16 cellular contexts compared by ENCODE assay signal in genomic region chr7:148620749-148621372, GRCh38. TPM values are rescaled to one million over a fixed set of nuclear protein-coding genes. Genes with fewer than 3 reads are reported as not detected.
A peak's percentile ranks its signal among the peaks of the same experiment; 100 is the strongest.
DNase-seq lines count a peak whose midpoint lies in the region; FAIRE-seq and TF ChIP-seq lines count a peak whose summit lies in the region.
"Had no signal": no experiment of that assay in that cellular context is flagged by ENCODE, and none has a peak within 500 bp of the region (broad histone marks: within the 10 kb centered on the region; RNA-seq: fewer than 3 reads in every experiment).

No MANE protein-coding gene starts in this region.

- H3K4me1 ChIP-seq in liver (ENCODE audit: control insufficient read depth in 4 of 4, insufficient read depth in 4 of 4, low read length in 3 of 4) = peaks cover 4 to 25% (median 16%) of the 10 kb centered on the region in 4 donors
- H3K4me1 ChIP-seq: HAP-1 had no signal

- no peak overlapping the region for H3K9ac ChIP-seq in liver (ENCODE audit: low read depth in 1 of 2, low read length in 2 of 2)

- H3K36me3 ChIP-seq in liver (ENCODE audit: control insufficient read depth in 4 of 4, insufficient read depth in 3 of 4, low read depth in 1 of 4, low read length in 3 of 4) = no peaks in the 10 kb centered on the region
- H3K36me3 ChIP-seq: HAP-1 had no signal

- no peaks in the 10 kb centered on the region for H3K27me3 ChIP-seq in liver (ENCODE audit: control insufficient read depth in 4 of 4, insufficient read depth in 4 of 4, low read length in 3 of 4)

- no peak for TF ChIP-seq CTCF in liver (IDR thresholded peaks at IDR 0.05; ENCODE audit: low read depth, low read length, missing input control)
- TF ChIP-seq CTCF in GM13977 (IDR thresholded peaks at IDR 0.05; ENCODE audit: extremely low read depth, insufficient read depth, missing control alignments) = no peak

- in situ Hi-C loops in GM13977 (cut with MboI; ENCODE audit: low pct_unique_long_range_greater_than_20kb, low sequenced_read_pairs, unreplicated experiment) = no loop called here

- peak; percentile 38 to 58 for TF ChIP-seq RAD21 in liver (IDR thresholded peaks at IDR 0.05)

- no peak for FAIRE-seq in HTR-8/SVneo (lab: Jason Lieb, UNC)

- H3K27ac ChIP-seq in liver (ENCODE audit: low read depth in 1 of 2, low read length in 2 of 2) = peak overlapping the region; percentile 71 to 72
- H3K27ac ChIP-seq: HL-60 had no signal

- WGBS in liver = 29% methylated on average over 6 of the region's 6 CpGs

- peak; percentile 27 for DNase-seq in DMS53 (lab: John Stamatoyannopoulos, UW)
- DNase-seq in DMS53 treated with DMSO at 0.1 percent for 48 hours (lab: John Stamatoyannopoulos, UW; ENCODE audit: unreplicated experiment) = no peak
- DNase-seq in HuH-7 (ENCODE audit: low spot score) = peak; percentile 42
- peak; percentile 33 for DNase-seq in astrocyte of the hippocampus (ENCODE audit: low read depth, low spot score)
- no peak for DNase-seq in GM13977 (ENCODE audit: low spot score)
- no peak for DNase-seq in HTR-8/SVneo (ENCODE audit: insufficient read length, low spot score)
- DNase-seq in NCI-H524 treated with DMSO at 0.1 percent for 48 hours (lab: John Stamatoyannopoulos, UW) = no peak
- DNase-seq: 8988T; activated CD4-positive, CD25-positive, alpha-beta regulatory T cell treated with anti-CD3 and anti-CD28 coated beads, Interleukin-2, amount 50 U/mL, for 72 hours; activated T-cell treated with anti-CD3 and anti-CD28 coated beads, Interleukin-2, amount 50 U/mL, for 1 hour; CD8-positive, alpha-beta T cell had no signal

- H3K9me3 ChIP-seq in liver (ENCODE audit: control insufficient read depth in 4 of 4, low read length in 3 of 4) = no peaks in the 10 kb centered on the region
- H3K9me3 ChIP-seq: HAP-1 had no signal

- H3K4me3 ChIP-seq in liver (ENCODE audit: low read depth in 1 of 3, low read length in 3 of 3) = no peak overlapping the region
- H3K4me3 ChIP-seq: HAP-1 had no signal

TF ChIP-seq in liver, 16 proteins besides CTCF, POLR2A, EP300 and RAD21:
- TF ChIP-seq ATF3 (IDR thresholded peaks at IDR 0.05) (peak; percentile 79), HNF4G (IDR thresholded peaks at IDR 0.05) (peak; percentile 43), MAX (IDR thresholded peaks at IDR 0.05) (peak; percentile 96), RXRA (IDR thresholded peaks at IDR 0.05) (peak; percentile 97 to 98), EGR1 (IDR thresholded peaks at IDR 0.05; ENCODE audit: low read depth in 2 of 2) (peak; percentile 73 to 84), HNF4A (conservative IDR thresholded peaks at IDR 0.05) (peak; percentile 91 to 94), FOXA1 (IDR thresholded peaks at IDR 0.05) (peak; percentile 78), NR2F2 (IDR thresholded peaks at IDR 0.05) (peak; percentile 90), GABPA (IDR thresholded peaks at IDR 0.05 in 1 of 2, conservative IDR thresholded peaks at IDR 0.05 in 1 of 2) (peak in 1 of 2 donors; percentile 44), JUND (IDR thresholded peaks at IDR 0.05) (peak; percentile 81 to 89), TAF1 (conservative IDR thresholded peaks at IDR 0.05) (no peak), ZBTB33 (IDR thresholded peaks at IDR 0.05) (peak; percentile 60), YY1 (IDR thresholded peaks at IDR 0.05) (peak; percentile 71), SP1 (IDR thresholded peaks at IDR 0.05) (peak; percentile 96), FOXA2 (IDR thresholded peaks at IDR 0.05) (peak; percentile 30)
- TF ChIP-seq, protein P1, sequence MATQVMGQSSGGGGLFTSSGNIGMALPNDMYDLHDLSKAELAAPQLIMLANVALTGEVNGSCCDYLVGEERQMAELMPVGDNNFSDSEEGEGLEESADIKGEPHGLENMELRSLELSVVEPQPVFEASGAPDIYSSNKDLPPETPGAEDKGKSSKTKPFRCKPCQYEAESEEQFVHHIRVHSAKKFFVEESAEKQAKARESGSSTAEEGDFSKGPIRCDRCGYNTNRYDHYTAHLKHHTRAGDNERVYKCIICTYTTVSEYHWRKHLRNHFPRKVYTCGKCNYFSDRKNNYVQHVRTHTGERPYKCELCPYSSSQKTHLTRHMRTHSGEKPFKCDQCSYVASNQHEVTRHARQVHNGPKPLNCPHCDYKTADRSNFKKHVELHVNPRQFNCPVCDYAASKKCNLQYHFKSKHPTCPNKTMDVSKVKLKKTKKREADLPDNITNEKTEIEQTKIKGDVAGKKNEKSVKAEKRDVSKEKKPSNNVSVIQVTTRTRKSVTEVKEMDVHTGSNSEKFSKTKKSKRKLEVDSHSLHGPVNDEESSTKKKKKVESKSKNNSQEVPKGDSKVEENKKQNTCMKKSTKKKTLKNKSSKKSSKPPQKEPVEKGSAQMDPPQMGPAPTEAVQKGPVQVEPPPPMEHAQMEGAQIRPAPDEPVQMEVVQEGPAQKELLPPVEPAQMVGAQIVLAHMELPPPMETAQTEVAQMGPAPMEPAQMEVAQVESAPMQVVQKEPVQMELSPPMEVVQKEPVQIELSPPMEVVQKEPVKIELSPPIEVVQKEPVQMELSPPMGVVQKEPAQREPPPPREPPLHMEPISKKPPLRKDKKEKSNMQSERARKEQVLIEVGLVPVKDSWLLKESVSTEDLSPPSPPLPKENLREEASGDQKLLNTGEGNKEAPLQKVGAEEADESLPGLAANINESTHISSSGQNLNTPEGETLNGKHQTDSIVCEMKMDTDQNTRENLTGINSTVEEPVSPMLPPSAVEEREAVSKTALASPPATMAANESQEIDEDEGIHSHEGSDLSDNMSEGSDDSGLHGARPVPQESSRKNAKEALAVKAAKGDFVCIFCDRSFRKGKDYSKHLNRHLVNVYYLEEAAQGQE (IDR thresholded peaks at IDR 0.05) = peak; percentile 62

RNA-seq across cellular contexts. Expression of gene C7orf33, which starts 30.3 kb away (rescaled TPM):
- total RNA-seq in liver = not detected
- not detected for polyA plus RNA-seq in liver
- total RNA-seq: CD8-positive, alpha-beta T cell; subcutaneous adipose tissue had no signal
- polyA plus RNA-seq: esophagus had no signal

Comparison
In these comparisons a context has a peak if more than half of its experiments do, and no peak if none do; other contexts are left out.
1. DNase-seq: peak in DMS53 (single experiment), HuH-7 (single experiment) and astrocyte of the hippocampus (single experiment); none in DMS53 treated with DMSO at 0.1 percent for 48 hours (single experiment), GM13977 (single experiment), HTR-8/SVneo (single experiment) and NCI-H524 treated with DMSO at 0.1 percent for 48 hours (single experiment).